1 cellular context compared by ENCODE assay signal in genomic region chr4:108144451-108144850, GRCh38.
TF ChIP-seq lines count a peak whose summit lies in the region.

No MANE protein-coding gene starts in this region.

TF ChIP-seq in K562, 482 proteins besides CTCF, POLR2A, EP300 and RAD21 (continued from another document):
- TF ChIP-seq KDM2B (CRISPR knock-in tag; IDR thresholded peaks at IDR 0.05) = no peak
- TF ChIP-seq MCM7 (IDR thresholded peaks at IDR 0.05) = no peak
- no peak for TF ChIP-seq NFXL1 (CRISPR knock-in tag; IDR thresholded peaks at IDR 0.05)
- TF ChIP-seq CTBP1 (IDR thresholded peaks at IDR 0.05; ENCODE audit: borderline replicate concordance) = 0 out of 2 replicates have a peak, but pooled peaks have one; percentile 30
- TF ChIP-seq, protein P1, sequence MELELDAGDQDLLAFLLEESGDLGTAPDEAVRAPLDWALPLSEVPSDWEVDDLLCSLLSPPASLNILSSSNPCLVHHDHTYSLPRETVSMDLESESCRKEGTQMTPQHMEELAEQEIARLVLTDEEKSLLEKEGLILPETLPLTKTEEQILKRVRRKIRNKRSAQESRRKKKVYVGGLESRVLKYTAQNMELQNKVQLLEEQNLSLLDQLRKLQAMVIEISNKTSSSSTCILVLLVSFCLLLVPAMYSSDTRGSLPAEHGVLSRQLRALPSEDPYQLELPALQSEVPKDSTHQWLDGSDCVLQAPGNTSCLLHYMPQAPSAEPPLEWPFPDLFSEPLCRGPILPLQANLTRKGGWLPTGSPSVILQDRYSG (tag; conservative IDR thresholded peaks at IDR 0.05; ENCODE audit: low read depth) = no peak
- TF ChIP-seq YY1 (IDR thresholded peaks at IDR 0.05; ENCODE audit: borderline replicate concordance in 1 of 3, control insufficient read depth in 1 of 3, extremely low read depth in 1 of 3, insufficient read depth in 3 of 3, insufficient read length in 1 of 3, insufficient replicate concordance in 2 of 3, low read depth in 1 of 3, low read length in 2 of 3) = no peak
- TF ChIP-seq NEUROD1 (IDR thresholded peaks at IDR 0.05; ENCODE audit: borderline replicate concordance, low read depth, low read length, partially characterized antibody) = no peak
- TF ChIP-seq SRSF9 (IDR thresholded peaks at IDR 0.05; ENCODE audit: borderline replicate concordance, low read depth, low read length) = no peak
- TF ChIP-seq CEBPG (CRISPR knock-in tag; IDR thresholded peaks at IDR 0.05) = no peak
- TF ChIP-seq CEBPG (tag; conservative IDR thresholded peaks at IDR 0.05 in 1 of 2, IDR thresholded peaks at IDR 0.05 in 1 of 2) = peak in 1 of 2 experiments; percentile 53; a peak in 1 of 4 replicates
- TF ChIP-seq MBD2 (IDR thresholded peaks at IDR 0.05; ENCODE audit: borderline replicate concordance, low read depth) = no peak
- no peak for TF ChIP-seq ZBTB11 (CRISPR knock-in tag; IDR thresholded peaks at IDR 0.05)
- TF ChIP-seq DMBX1 (CRISPR knock-in tag; IDR thresholded peaks at IDR 0.05; ENCODE audit: borderline replicate concordance) = no peak
- no peak for TF ChIP-seq ZNF174 (CRISPR knock-in tag; IDR thresholded peaks at IDR 0.05)
- TF ChIP-seq, protein P2, sequence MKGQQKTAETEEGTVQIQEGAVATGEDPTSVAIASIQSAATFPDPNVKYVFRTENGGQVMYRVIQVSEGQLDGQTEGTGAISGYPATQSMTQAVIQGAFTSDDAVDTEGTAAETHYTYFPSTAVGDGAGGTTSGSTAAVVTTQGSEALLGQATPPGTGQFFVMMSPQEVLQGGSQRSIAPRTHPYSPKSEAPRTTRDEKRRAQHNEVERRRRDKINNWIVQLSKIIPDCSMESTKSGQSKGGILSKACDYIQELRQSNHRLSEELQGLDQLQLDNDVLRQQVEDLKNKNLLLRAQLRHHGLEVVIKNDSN (CRISPR knock-in tag; IDR thresholded peaks at IDR 0.05) = no peak
- no peak for TF ChIP-seq BRF1 (IDR thresholded peaks at IDR 0.05; ENCODE audit: borderline replicate concordance, extremely low read depth, insufficient read length)
- no peak for TF ChIP-seq EP400 (IDR thresholded peaks at IDR 0.05)
- TF ChIP-seq ZNF584 (CRISPR knock-in tag; IDR thresholded peaks at IDR 0.05; ENCODE audit: low read depth) = peak; percentile 58; the same call in 1 of the 2 replicates
- TF ChIP-seq EGR1 (conservative IDR thresholded peaks at IDR 0.05) = no peak
- TF ChIP-seq, protein P3, sequence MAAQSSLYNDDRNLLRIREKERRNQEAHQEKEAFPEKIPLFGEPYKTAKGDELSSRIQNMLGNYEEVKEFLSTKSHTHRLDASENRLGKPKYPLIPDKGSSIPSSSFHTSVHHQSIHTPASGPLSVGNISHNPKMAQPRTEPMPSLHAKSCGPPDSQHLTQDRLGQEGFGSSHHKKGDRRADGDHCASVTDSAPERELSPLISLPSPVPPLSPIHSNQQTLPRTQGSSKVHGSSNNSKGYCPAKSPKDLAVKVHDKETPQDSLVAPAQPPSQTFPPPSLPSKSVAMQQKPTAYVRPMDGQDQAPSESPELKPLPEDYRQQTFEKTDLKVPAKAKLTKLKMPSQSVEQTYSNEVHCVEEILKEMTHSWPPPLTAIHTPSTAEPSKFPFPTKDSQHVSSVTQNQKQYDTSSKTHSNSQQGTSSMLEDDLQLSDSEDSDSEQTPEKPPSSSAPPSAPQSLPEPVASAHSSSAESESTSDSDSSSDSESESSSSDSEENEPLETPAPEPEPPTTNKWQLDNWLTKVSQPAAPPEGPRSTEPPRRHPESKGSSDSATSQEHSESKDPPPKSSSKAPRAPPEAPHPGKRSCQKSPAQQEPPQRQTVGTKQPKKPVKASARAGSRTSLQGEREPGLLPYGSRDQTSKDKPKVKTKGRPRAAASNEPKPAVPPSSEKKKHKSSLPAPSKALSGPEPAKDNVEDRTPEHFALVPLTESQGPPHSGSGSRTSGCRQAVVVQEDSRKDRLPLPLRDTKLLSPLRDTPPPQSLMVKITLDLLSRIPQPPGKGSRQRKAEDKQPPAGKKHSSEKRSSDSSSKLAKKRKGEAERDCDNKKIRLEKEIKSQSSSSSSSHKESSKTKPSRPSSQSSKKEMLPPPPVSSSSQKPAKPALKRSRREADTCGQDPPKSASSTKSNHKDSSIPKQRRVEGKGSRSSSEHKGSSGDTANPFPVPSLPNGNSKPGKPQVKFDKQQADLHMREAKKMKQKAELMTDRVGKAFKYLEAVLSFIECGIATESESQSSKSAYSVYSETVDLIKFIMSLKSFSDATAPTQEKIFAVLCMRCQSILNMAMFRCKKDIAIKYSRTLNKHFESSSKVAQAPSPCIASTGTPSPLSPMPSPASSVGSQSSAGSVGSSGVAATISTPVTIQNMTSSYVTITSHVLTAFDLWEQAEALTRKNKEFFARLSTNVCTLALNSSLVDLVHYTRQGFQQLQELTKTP (IDR thresholded peaks at IDR 0.05; ENCODE audit: low read depth in 1 of 2, partially characterized antibody in 2 of 2) = no peak
- TF ChIP-seq KAT7 (CRISPR knock-in tag; IDR thresholded peaks at IDR 0.05; ENCODE audit: borderline replicate concordance) = no peak
- no peak for TF ChIP-seq E2F4 (CRISPR knock-in tag; IDR thresholded peaks at IDR 0.05; ENCODE audit: low read depth)
- TF ChIP-seq ZNF717 (CRISPR knock-in tag; IDR thresholded peaks at IDR 0.05) = no peak
- no peak for TF ChIP-seq RBFOX2 (IDR thresholded peaks at IDR 0.05; ENCODE audit: low read depth, low read length)
- no peak for TF ChIP-seq ZBTB8A (IDR thresholded peaks at IDR 0.05; ENCODE audit: partially characterized antibody)
- TF ChIP-seq ARID2 (IDR thresholded peaks at IDR 0.05) = no peak
- no peak for TF ChIP-seq TGIF2 (CRISPR knock-in tag; IDR thresholded peaks at IDR 0.05)
- peak; percentile 43; the same call in 1 of the 2 replicates for TF ChIP-seq ATF3 (IDR thresholded peaks at IDR 0.05)
- TF ChIP-seq ATF3 (CRISPR knock-in tag; conservative IDR thresholded peaks at IDR 0.05) = no peak
- peak; percentile 36; the same call in 1 of the 2 replicates for TF ChIP-seq ATF7 (IDR thresholded peaks at IDR 0.05)
- no peak for TF ChIP-seq NCOA2 (IDR thresholded peaks at IDR 0.05; ENCODE audit: partially characterized antibody in 2 of 2)
- TF ChIP-seq JUND (IDR thresholded peaks at IDR 0.05; ENCODE audit: borderline replicate concordance, low read depth, low read length) = peak; percentile 26; the same call in 1 of the 2 replicates
- TF ChIP-seq JUND (tag; IDR thresholded peaks at IDR 0.05; ENCODE audit: borderline replicate concordance, low read depth, low read length) = no peak; the same call in 2 of the 3 replicates
- TF ChIP-seq ZNF263 (CRISPR knock-in tag; IDR thresholded peaks at IDR 0.05; ENCODE audit: borderline replicate concordance) = no peak
- TF ChIP-seq IRF2 (CRISPR knock-in tag; IDR thresholded peaks at IDR 0.05) = no peak
- no peak for TF ChIP-seq CREM (IDR thresholded peaks at IDR 0.05; ENCODE audit: low read depth)
- no peak for TF ChIP-seq ZNF324 (CRISPR knock-in tag; IDR thresholded peaks at IDR 0.05)
TF ChIP-seq in K562: peak in this region for 7.
